8 cellular contexts compared by ENCODE assay signal in genomic region chr7:40232242-40232929, GRCh38.
DNase-seq lines count a peak whose midpoint lies in the region; ATAC-seq and TF ChIP-seq lines count a peak whose summit lies in the region.

No MANE protein-coding gene starts in this region.

- intact Hi-C loops in posterior vena cava (cut with DNase I): no loop called here

- H3K9ac ChIP-seq in mesendoderm (ENCODE audit: low read length): no peak overlapping the region

- peak; percentile 48 for TF ChIP-seq CTCF in cardiac fibroblast (IDR thresholded peaks at IDR 0.05; ENCODE audit: low read depth, low read length)

- WGBS in mesendoderm (ENCODE audit: extremely low coverage, insufficient coverage, low lambda C conversion rate): no CpG with 5 or more reads among the region's 7 CpGs

- H3K4me3 ChIP-seq in cardiac fibroblast (replicated peaks in 1 of 2; ENCODE audit: low read depth in 2 of 2, low read length in 2 of 2) (no peak overlapping the region), mesendoderm (ENCODE audit: low read length) (no peak overlapping the region)

- H3K56ac ChIP-seq in mesendoderm (ENCODE audit: low read length): no peak overlapping the region

- H3K4me1 ChIP-seq in mesendoderm (ENCODE audit: control insufficient read depth, low read depth, low read length): no peaks in the 10 kb centered on the region

- peak; percentile 38 for DNase-seq in NCI-H748 (lab: John Stamatoyannopoulos, UW; ENCODE audit: unreplicated experiment)
- DNase-seq in NCI-H748 treated with DMSO at 0.1 percent for 48 hours (lab: John Stamatoyannopoulos, UW): no peak
- DNase-seq in NCI-H69 (lab: John Stamatoyannopoulos, UW): peak; percentile 49
- peak; percentile 85 to 88 for DNase-seq in cardiac fibroblast (ENCODE audit: low read depth in 2 of 2)
- DNase-seq in mesendoderm: peak; percentile 42
- DNase-seq in posterior vena cava (ENCODE audit: low spot score): no peak
- DNase-seq in stimulated activated CD4-positive, alpha-beta T cell treated with anti-CD3 and anti-CD28 coated beads, Interleukin-4, amount 100 ng/mL, for 1 hour: no peak

- H3K79me2 ChIP-seq in mesendoderm (ENCODE audit: control insufficient read depth, insufficient read depth, low read length): no peaks in the 10 kb centered on the region

- H3K36me3 ChIP-seq in mesendoderm (ENCODE audit: control insufficient read depth, insufficient read depth, low read length): no peaks in the 10 kb centered on the region

- no peaks in the 10 kb centered on the region for H3K79me1 ChIP-seq in mesendoderm (ENCODE audit: low read length)

- no peak overlapping the region for H2BK5ac ChIP-seq in mesendoderm (ENCODE audit: low read length)

- no peak overlapping the region for H3K23ac ChIP-seq in mesendoderm (ENCODE audit: low read length)

- peak; percentile 49 for ATAC-seq in HG02623 (IDR thresholded peaks at IDR 0.05; ENCODE audit: unreplicated experiment)

- no peak overlapping the region for H2BK15ac ChIP-seq in mesendoderm (replicated peaks; ENCODE audit: low read depth)

- no peak overlapping the region for H3K4ac ChIP-seq in mesendoderm (ENCODE audit: low read depth, low read length)

- H4K8ac ChIP-seq in mesendoderm (ENCODE audit: low read depth, low read length): no peak overlapping the region

- no peak overlapping the region for H2BK120ac ChIP-seq in mesendoderm (ENCODE audit: low read depth, low read length)

- no peak overlapping the region for H2AK5ac ChIP-seq in mesendoderm (ENCODE audit: low read length)

- H3K27ac ChIP-seq in mesendoderm (ENCODE audit: low read depth, low read length): no peak overlapping the region

- H3K18ac ChIP-seq in mesendoderm (ENCODE audit: low read length): no peak overlapping the region

- H3K4me2 ChIP-seq in mesendoderm (ENCODE audit: low read length): no peak overlapping the region

- H3K27me3 ChIP-seq in mesendoderm (ENCODE audit: insufficient read depth, low read length, poor library complexity): no peaks in the 10 kb centered on the region

- no peak overlapping the region for H4K5ac ChIP-seq in mesendoderm (ENCODE audit: low read length)

Comparison
In these comparisons a context has a peak if more than half of its experiments do, and no peak if none do; other contexts are left out.
1. DNase-seq: peak in NCI-H748 (single experiment), NCI-H69 (single experiment), cardiac fibroblast (2 of 2) and mesendoderm (single experiment); none in NCI-H748 treated with DMSO at 0.1 percent for 48 hours (single experiment), posterior vena cava (single experiment) and stimulated activated CD4-positive, alpha-beta T cell treated with anti-CD3 and anti-CD28 coated beads, Interleukin-4, amount 100 ng/mL, for 1 hour (single experiment).